Comparison of ENCODE assay signal across 20 cellular contexts in the genomic region with DNA sequence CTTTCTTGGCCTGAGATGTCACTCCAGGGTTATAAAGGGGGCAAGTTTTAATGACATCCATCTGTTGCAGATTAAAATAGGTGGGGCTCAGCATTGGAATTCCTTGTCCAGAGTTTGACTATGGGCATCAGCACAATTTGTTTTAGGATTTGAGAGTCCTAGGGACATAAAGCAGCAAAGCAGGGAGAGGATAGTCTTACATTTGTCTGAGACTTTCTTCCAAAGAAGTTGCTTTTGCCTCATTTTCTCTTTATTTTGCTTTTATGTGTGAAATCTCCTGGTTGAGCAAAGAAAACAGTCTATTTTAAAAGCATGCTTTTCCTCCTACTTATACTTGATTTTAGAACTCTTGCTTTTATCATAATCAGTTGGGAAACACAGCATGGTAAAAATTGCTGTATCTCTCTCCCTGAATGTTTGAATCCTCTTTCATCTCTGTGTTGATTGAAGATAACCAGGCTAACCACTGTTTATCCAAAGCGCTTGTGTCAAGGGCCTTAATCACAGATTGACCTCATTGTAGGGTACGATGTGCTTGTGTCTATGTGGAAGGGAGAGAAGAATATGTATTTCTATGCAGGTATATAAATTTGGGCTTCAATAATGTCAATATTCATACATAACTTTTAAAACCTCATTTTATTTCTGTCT.
DNase-seq lines count a peak whose midpoint lies in the region; ATAC-seq and TF ChIP-seq lines count a peak whose summit lies in the region.
"Had no signal": no experiment of that assay in that cellular context is flagged by ENCODE, and none has a peak within 500 bp of the region (broad histone marks: within the 10 kb centered on the region; RNA-seq: fewer than 3 reads in every experiment).

No MANE protein-coding gene starts in this region.

- TF ChIP-seq POLR2A in heart left ventricle (IDR thresholded peaks at IDR 0.05), result no peak
- TF ChIP-seq POLR2A in vagina (IDR thresholded peaks at IDR 0.05), result no peak

- intact Hi-C loops in heart left ventricle (cut with DNase I) (loop anchor here in 2 of 10 donors (10.0 kb wide), 1 partner anchor 66 kb away; no protein-coding TSS in a partner anchor), left ventricle myocardium inferior (cut with micrococcal nuclease) (no loop called here), vagina (cut with DNase I) (no loop called here)

- H3K4me1 Mint-ChIP-seq in endodermal cell (peaks cover 30% of the 10 kb centered on the region), nephron (peaks cover 43% of the 10 kb centered on the region)
- no peaks in the 10 kb centered on the region for H3K4me1 Mint-ChIP-seq in natural killer cell treated with Interleukin-12 subunit alpha and Interleukin-12 subunit beta and Interleukin-15 and Interleukin-18, amount 100 ng/mL, for 72 hours (ENCODE audit: low read depth in 2 of 2)

- H3K27me3 Mint-ChIP-seq in endodermal cell (ENCODE audit: insufficient read depth) (no peaks in the 10 kb centered on the region), nephron (ENCODE audit: low read depth) (no peaks in the 10 kb centered on the region)
- H3K27me3 Mint-ChIP-seq in natural killer cell treated with Interleukin-12 subunit alpha and Interleukin-12 subunit beta and Interleukin-15 and Interleukin-18, amount 100 ng/mL, for 72 hours, result no peaks in the 10 kb centered on the region

- H3K4me3 ChIP-seq in heart left ventricle, result no peak overlapping the region
- H3K4me3 ChIP-seq in left ventricle myocardium inferior, result no peak overlapping the region
- H3K4me3 ChIP-seq in endodermal cell (ENCODE audit: low read length), result peak overlapping the region; percentile 53
- H3K4me3 ChIP-seq in vagina, result no peak overlapping the region
- H3K4me3 ChIP-seq: A549, K562 had no signal

- H3K9ac ChIP-seq in endodermal cell (ENCODE audit: extremely low read depth, low read length, poor library complexity, severe bottlenecking), result no peak overlapping the region

- ATAC-seq in heart left ventricle (peak in 3 of 4 donors; percentile 42 to 49 (median 49)), HG02884 (IDR thresholded peaks at IDR 0.05; ENCODE audit: unreplicated experiment) (no peak)
- ATAC-seq in natural killer cell treated with Interleukin-12 subunit alpha and Interleukin-12 subunit beta and Interleukin-15 and Interleukin-18, amount 100 ng/mL, for 72 hours, result no peak
- ATAC-seq: A549, K562, PC-3 had no signal

- H3K27me3 ChIP-seq in heart left ventricle (no peaks in the 10 kb centered on the region), left ventricle myocardium inferior (ENCODE audit: low read depth) (no peaks in the 10 kb centered on the region), endodermal cell (ENCODE audit: control insufficient read depth, insufficient read depth, low read length, poor library complexity, severe bottlenecking) (no peaks in the 10 kb centered on the region), vagina (no peaks in the 10 kb centered on the region)

- DNase-seq in heart left ventricle (no peak), left ventricle myocardium inferior (no peak), endodermal cell (no peak), vagina (ENCODE audit: extremely low spot score in 2 of 2) (no peak)
- DNase-seq in stimulated activated CD4-positive, alpha-beta T cell treated with anti-CD3 and anti-CD28 coated beads, Interleukin-2, amount 100 ng/mL, for 24 hours, result no peak
- DNase-seq in natural killer cell treated with Interleukin-12 subunit alpha and Interleukin-12 subunit beta and Interleukin-15 and Interleukin-18, amount 100 ng/mL, for 72 hours (ENCODE audit: low spot score), result no peak
- DNase-seq: CD4-positive, alpha-beta T cell; DMS153; GDM1; H9; NCI-H1105; NCI-H2081; NCI-H510A treated with DMSO at 0.1 percent for 48 hours; NCI-H774; PC-3; RPMI8226 had no signal

- 25 to 27% (median 27%) methylated on average over 2 of the region's 2 CpGs for WGBS in heart left ventricle, 4 donors
- WGBS in endodermal cell (ENCODE audit: insufficient coverage in 1 of 2, insufficient read length in 1 of 2), 2 experiments, result 68% methylated on average over 2 of the region's 2 CpGs; no CpG with 5 or more reads in 1 of the 2 experiments

- H3K4me3 Mint-ChIP-seq in endodermal cell, result no peak overlapping the region
- H3K4me3 Mint-ChIP-seq in nephron, result no peak overlapping the region
- no peak overlapping the region for H3K4me3 Mint-ChIP-seq in natural killer cell treated with Interleukin-12 subunit alpha and Interleukin-12 subunit beta and Interleukin-15 and Interleukin-18, amount 100 ng/mL, for 72 hours
- H3K4me3 Mint-ChIP-seq: CD4-positive, alpha-beta T cell; H9 had no signal

- H3K36me3 ChIP-seq in heart left ventricle, result peaks cover 0 to 3% (median 0%) of the 10 kb centered on the region in 9 donors
- H3K36me3 ChIP-seq in left ventricle myocardium inferior, result no peaks in the 10 kb centered on the region
- peaks cover 14% of the 10 kb centered on the region for H3K36me3 ChIP-seq in endodermal cell (ENCODE audit: control insufficient read depth, insufficient read depth, low read length)
- no peaks in the 10 kb centered on the region for H3K36me3 ChIP-seq in vagina

- H3K27ac ChIP-seq in heart left ventricle (no peak overlapping the region), left ventricle myocardium inferior (replicated peaks) (no peak overlapping the region), endodermal cell (ENCODE audit: low read depth, low read length) (no peak overlapping the region), vagina (peak overlapping the region; percentile 37)
- H3K27ac ChIP-seq: A549 had no signal

- no peaks in the 10 kb centered on the region for H3K9me3 ChIP-seq in heart left ventricle
- no peaks in the 10 kb centered on the region for H3K9me3 ChIP-seq in left ventricle myocardium inferior (replicated peaks)
- no peaks in the 10 kb centered on the region for H3K9me3 ChIP-seq in endodermal cell (ENCODE audit: control insufficient read depth, low read length)
- H3K9me3 ChIP-seq in vagina, result no peaks in the 10 kb centered on the region
- H3K9me3 ChIP-seq: A549 had no signal

- H3K9me3 Mint-ChIP-seq in endodermal cell (no peaks in the 10 kb centered on the region), nephron (no peaks in the 10 kb centered on the region)
- no peaks in the 10 kb centered on the region for H3K9me3 Mint-ChIP-seq in natural killer cell treated with Interleukin-12 subunit alpha and Interleukin-12 subunit beta and Interleukin-15 and Interleukin-18, amount 100 ng/mL, for 72 hours
- H3K9me3 Mint-ChIP-seq: CD4-positive, alpha-beta T cell; H9 had no signal

- H3K36me3 Mint-ChIP-seq in endodermal cell (ENCODE audit: low read depth), result peaks cover 12% of the 10 kb centered on the region
- H3K36me3 Mint-ChIP-seq in nephron (ENCODE audit: low read depth), result no peaks in the 10 kb centered on the region
- H3K36me3 Mint-ChIP-seq in natural killer cell treated with Interleukin-12 subunit alpha and Interleukin-12 subunit beta and Interleukin-15 and Interleukin-18, amount 100 ng/mL, for 72 hours, result no peaks in the 10 kb centered on the region

- H3K4me1 ChIP-seq in heart left ventricle (peaks cover 0 to 25% (median 6%) of the 10 kb centered on the region in 12 donors), left ventricle myocardium inferior (peaks cover 32% of the 10 kb centered on the region), endodermal cell (ENCODE audit: control insufficient read depth, insufficient read depth, low read length) (peaks cover 19% of the 10 kb centered on the region), vagina (peaks cover 6% of the 10 kb centered on the region)

- H3K27ac Mint-ChIP-seq in endodermal cell (no peak overlapping the region), nephron (peak overlapping the region; percentile 6 to 35 (median 16))
- H3K27ac Mint-ChIP-seq in natural killer cell treated with Interleukin-12 subunit alpha and Interleukin-12 subunit beta and Interleukin-15 and Interleukin-18, amount 100 ng/mL, for 72 hours, result no peak overlapping the region
- H3K27ac Mint-ChIP-seq: CD4-positive, alpha-beta T cell had no signal

- no peak for TF ChIP-seq CTCF in heart left ventricle (IDR thresholded peaks at IDR 0.05)
- TF ChIP-seq CTCF in left ventricle myocardium inferior (IDR thresholded peaks at IDR 0.05; ENCODE audit: borderline replicate concordance), result no peak
- TF ChIP-seq CTCF in endodermal cell (conservative IDR thresholded peaks at IDR 0.05), result no peak
- TF ChIP-seq CTCF in nephron (IDR thresholded peaks at IDR 0.05; ENCODE audit: unreplicated experiment in 3 of 3), result no peak
- no peak for TF ChIP-seq CTCF in vagina (IDR thresholded peaks at IDR 0.05)

Comparison
In these comparisons a context has a peak if more than half of its experiments do, and no peak if none do; other contexts are left out.
1. ATAC-seq: peak in heart left ventricle (3 of 4); none in HG02884 (single experiment) and natural killer cell treated with Interleukin-12 subunit alpha and Interleukin-12 subunit beta and Interleukin-15 and Interleukin-18, amount 100 ng/mL, for 72 hours (0 of 2).
2. H3K27ac Mint-ChIP-seq: peak in nephron (3 of 3); none in endodermal cell (single experiment) and natural killer cell treated with Interleukin-12 subunit alpha and Interleukin-12 subunit beta and Interleukin-15 and Interleukin-18, amount 100 ng/mL, for 72 hours (0 of 2).